ENCODE assay signal across 18 cellular contexts in the genomic region with DNA sequence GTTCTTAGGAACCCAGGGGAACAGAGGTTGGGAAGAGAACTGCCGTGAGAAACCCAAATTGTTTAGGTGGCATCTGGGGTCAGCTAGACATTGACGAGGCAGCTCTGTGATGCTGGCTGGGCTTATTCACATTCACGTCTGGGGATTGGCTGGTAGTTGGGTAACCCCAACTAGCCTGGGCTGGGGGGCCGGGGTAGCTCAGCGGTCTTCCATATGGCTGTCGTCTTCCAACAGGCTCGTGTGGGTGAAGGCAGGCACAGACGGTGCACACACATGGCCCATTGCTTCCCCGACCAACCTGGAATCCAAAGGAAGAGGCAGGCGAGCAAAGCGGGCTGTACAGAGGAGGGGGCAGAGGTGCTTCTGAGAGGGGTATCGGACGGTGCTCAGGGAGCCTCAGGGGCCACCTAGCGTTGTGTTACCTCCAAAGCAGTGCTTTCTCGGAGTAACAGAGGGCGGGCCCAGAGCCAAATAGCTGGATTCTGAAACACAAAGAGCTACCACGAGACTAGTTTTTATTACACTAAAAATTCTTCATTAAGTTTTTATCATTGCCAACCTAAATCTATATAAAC. TPM values are rescaled to one million over a fixed set of nuclear protein-coding genes. Genes with fewer than 3 reads are reported as not detected.
DNase-seq lines count a peak whose midpoint lies in the region; ATAC-seq and TF ChIP-seq lines count a peak whose summit lies in the region.
"Had no signal": no experiment of that assay in that cellular context is flagged by ENCODE, and none has a peak within 500 bp of the region (broad histone marks: within the 10 kb centered on the region; RNA-seq: fewer than 3 reads in every experiment).

No MANE protein-coding gene starts in this region.

- peaks cover 6% of the 10 kb centered on the region for H3F3A ChIP-seq in neural progenitor cell (ENCODE audit: low read depth)

- H3K36me3 Mint-ChIP-seq in neural progenitor cell, result peaks cover 3% of the 10 kb centered on the region

- no peak overlapping the region for H3K27ac ChIP-seq in brain microvascular endothelial cell
- H3K27ac ChIP-seq in neural progenitor cell, result no peak overlapping the region
- H3K27ac ChIP-seq: 22Rv1 had no signal

- H3K27me3 Mint-ChIP-seq in neural progenitor cell (ENCODE audit: insufficient read depth, low read depth), result peaks cover 3% of the 10 kb centered on the region

- in situ Hi-C loops in brain microvascular endothelial cell (cut with HindIII; ENCODE audit: low pct_ligation_motif_present, low sequenced_read_pairs), result no loop called here

- H3K9me3 Mint-ChIP-seq in neural progenitor cell, result no peaks in the 10 kb centered on the region
- H3K9me3 Mint-ChIP-seq: CD14-positive monocyte, HFFc6 had no signal

- no peak overlapping the region for H3K27ac Mint-ChIP-seq in neural progenitor cell
- H3K27ac Mint-ChIP-seq: HFFc6 had no signal

- no peak overlapping the region for H3K9ac ChIP-seq in neural progenitor cell

- intact Hi-C loops in left cardiac atrium (cut with DNase I), result no loop called here

- no peak for ATAC-seq in left cardiac atrium
- ATAC-seq: GM12878, Panc1 had no signal

- no peaks in the 10 kb centered on the region for H3K4me1 ChIP-seq in neural progenitor cell

- H3K9me3 ChIP-seq in neural progenitor cell (ENCODE audit: low read depth), result no peaks in the 10 kb centered on the region

- no peaks in the 10 kb centered on the region for H3K79me2 ChIP-seq in neural progenitor cell (ENCODE audit: low read depth)

- H3K4me3 ChIP-seq in brain microvascular endothelial cell (ENCODE audit: low read depth, low read length) (no peak overlapping the region), neural progenitor cell (no peak overlapping the region)
- H3K4me3 ChIP-seq: GM12878 had no signal

- H3K27me3 ChIP-seq in brain microvascular endothelial cell (replicated peaks) (no peaks in the 10 kb centered on the region), neural progenitor cell (no peaks in the 10 kb centered on the region)

- H4K20me1 ChIP-seq in neural progenitor cell (ENCODE audit: low read depth), result peaks cover 8% of the 10 kb centered on the region

- no peak overlapping the region for H3K4me3 Mint-ChIP-seq in neural progenitor cell
- H3K4me3 Mint-ChIP-seq: CD14-positive monocyte, HFFc6 had no signal

- TF ChIP-seq CTCF in brain microvascular endothelial cell (IDR thresholded peaks at IDR 0.05; ENCODE audit: low read depth, low read length, missing control alignments) (peak; percentile 7), neural progenitor cell (IDR thresholded peaks at IDR 0.05) (peak; percentile 42)

- no peaks in the 10 kb centered on the region for H3K4me1 Mint-ChIP-seq in neural progenitor cell

- DNase-seq in DMS53 (lab: John Stamatoyannopoulos, UW) (peak; percentile 7), DMS53 treated with DMSO at 0.1 percent for 48 hours (lab: John Stamatoyannopoulos, UW; ENCODE audit: unreplicated experiment) (no peak), brain microvascular endothelial cell (no peak), iPS DF 19.7 (ENCODE audit: low read depth, low spot score) (peak; percentile 38), neural progenitor cell (ENCODE audit: low spot score) (peak; percentile 51), left cardiac atrium (no peak), Kasumi-1 (lab: John Stamatoyannopoulos, UW) (no peak), NCI-H2107 (lab: John Stamatoyannopoulos, UW) (no peak)
- DNase-seq: GF-D8, HFFc6, MV-4-11, NCI-H1694 treated with DMSO at 0.1 percent for 48 hours, NCI-H226, NCI-H524 had no signal

- H3K4me2 ChIP-seq in neural progenitor cell, result no peak overlapping the region

- H3K36me3 ChIP-seq in brain microvascular endothelial cell (replicated peaks), result no peaks in the 10 kb centered on the region
- H3K36me3 ChIP-seq in neural progenitor cell, result no peaks in the 10 kb centered on the region

- no peak overlapping the region for H2AFZ ChIP-seq in neural progenitor cell (replicated peaks)

RNA-seq across cellular contexts. Expression of gene MKI67, which starts 34.5 kb away (rescaled TPM):
- total RNA-seq in neural progenitor cell (ENCODE audit: low replicate concordance) (65.8 and 71.3 TPM in 2 replicates), left cardiac atrium (1 to 10 TPM in 1 of 2 donors, under 1 TPM in 1; 0.50 to 2.7 TPM)

Comparison
In these comparisons a context has a peak if more than half of its experiments do, and no peak if none do; other contexts are left out.
1. DNase-seq: peak in DMS53 (single experiment), iPS DF 19.7 (single experiment) and neural progenitor cell (single experiment); none in DMS53 treated with DMSO at 0.1 percent for 48 hours (single experiment), brain microvascular endothelial cell (single experiment), left cardiac atrium (single experiment), Kasumi-1 (0 of 2) and NCI-H2107 (single experiment).
2. RNA of gene MKI67, which starts 34.5 kb away (total RNA-seq): 65.8 to 71.3 TPM in neural progenitor cell; 0.50 to 2.7 TPM in left cardiac atrium; every median in the first group is over 10 times any median in the second.